Comparison of ENCODE assay signal across 9 cellular contexts in genomic region chr3:186362409-186362757, GRCh38. TPM values are rescaled to one million over a fixed set of nuclear protein-coding genes. Genes with fewer than 3 reads are reported as not detected.
DNase-seq lines count a peak whose midpoint lies in the region; ATAC-seq, FAIRE-seq and TF ChIP-seq lines count a peak whose summit lies in the region.
"Had no signal": no experiment of that assay in that cellular context is flagged by ENCODE, and none has a peak within 500 bp of the region (broad histone marks: within the 10 kb centered on the region; RNA-seq: fewer than 3 reads in every experiment).

No MANE protein-coding gene starts in this region.

- no peak for TF ChIP-seq RAD21 in GM12878 (IDR thresholded peaks at IDR 0.05; ENCODE audit: insufficient read depth, low read depth, low read length)

- H3K4me1 Mint-ChIP-seq in activated T-cell treated with anti-CD3 and anti-CD28 coated beads, Interleukin-2, amount 50 U/mL, for 24 hours (ENCODE audit: low read depth) = peaks cover 9% of the 10 kb centered on the region

- SMC1A ChIA-PET in GM12878 (lab: Charles Lee; ENCODE audit: uncharacterized antibody, unreplicated experiment) = no interaction called here

- no peak for TF ChIP-seq EP300 in GM12878 (IDR thresholded peaks at IDR 0.05; ENCODE audit: borderline replicate concordance in 1 of 2, control insufficient read depth in 1 of 2, low read depth in 2 of 2, low read length in 2 of 2)
- no peak for TF ChIP-seq EP300 in tibial nerve (IDR thresholded peaks at IDR 0.05)

- H2AFZ ChIP-seq in GM12878 (ENCODE audit: control insufficient read depth, low read depth, low read length) = peak overlapping the region; percentile 45; the same call in 1 of the 2 replicates

- no peaks in the 10 kb centered on the region for H3K79me2 ChIP-seq in GM12878 (ENCODE audit: control insufficient read depth, insufficient read depth, low read length)

- TF ChIP-seq CTCF in GM12878 (IDR thresholded peaks at IDR 0.05 in 2 of 3, conservative IDR thresholded peaks at IDR 0.05 in 1 of 3; ENCODE audit: control insufficient read depth in 2 of 3, extremely low read depth in 1 of 3, insufficient read depth in 1 of 3, low read depth in 3 of 3, low read length in 3 of 3) = no peak
- no peak for TF ChIP-seq CTCF in lower lobe of right lung (IDR thresholded peaks at IDR 0.05)
- no peak for TF ChIP-seq CTCF in tibial nerve (IDR thresholded peaks at IDR 0.05)

- no peak for DNase-seq in activated T-cell treated with anti-CD3 and anti-CD28 coated beads, Interleukin-2, amount 50 U/mL, for 24 hours
- no peak for DNase-seq in activated T-cell treated with anti-CD3 and anti-CD28 coated beads for 4 hours
- DNase-seq in GM12878 (ENCODE audit: low read depth, low spot score) = no peak
- no peak for DNase-seq in lower lobe of right lung
- DNase-seq in tibial nerve (ENCODE audit: low spot score in 2 of 2) = no peak
- DNase-seq in NCI-H1105 (lab: John Stamatoyannopoulos, UW) = no peak
- DNase-seq in NCI-H146 (lab: John Stamatoyannopoulos, UW) = no peak

- H3K4me1 ChIP-seq in GM12878 (ENCODE audit: control insufficient read depth, insufficient read depth, low read length) = peaks cover 10% of the 10 kb centered on the region
- peaks cover 19% of the 10 kb centered on the region for H3K4me1 ChIP-seq in lower lobe of right lung
- H3K4me1 ChIP-seq in tibial nerve = peaks cover 0 to 27% (median 12%) of the 10 kb centered on the region in 4 donors

- peak overlapping the region; percentile 59 for H3K4me3 Mint-ChIP-seq in activated T-cell treated with anti-CD3 and anti-CD28 coated beads, Interleukin-2, amount 50 U/mL, for 24 hours

- peaks cover 77% of the 10 kb centered on the region for H3K27me3 Mint-ChIP-seq in activated T-cell treated with anti-CD3 and anti-CD28 coated beads, Interleukin-2, amount 50 U/mL, for 24 hours

- no peak overlapping the region for H3K27ac Mint-ChIP-seq in activated T-cell treated with anti-CD3 and anti-CD28 coated beads, Interleukin-2, amount 50 U/mL, for 24 hours

- peak; percentile 38 for ATAC-seq in GM12878
- ATAC-seq in lower lobe of right lung = peak in 1 of 2 donors; percentile 24
- no peak for ATAC-seq in HG03457 (IDR thresholded peaks at IDR 0.05; ENCODE audit: unreplicated experiment)

- in situ Hi-C loops in GM12878 (cut with MboI) = no loop called here

- no peak overlapping the region for H3K9ac ChIP-seq in GM12878 (ENCODE audit: control insufficient read depth, insufficient read depth, low read length)

- BruUV-seq in GM12878 (replicated peaks; lab: Mats Ljungman, UMichigan) = no TSS peak

- H3K36me3 ChIP-seq in GM12878 (ENCODE audit: control insufficient read depth in 2 of 2, insufficient read depth in 2 of 2, low read length in 1 of 2) (no peaks in the 10 kb centered on the region), lower lobe of right lung (no peaks in the 10 kb centered on the region), tibial nerve (no peaks in the 10 kb centered on the region)

- intact Hi-C loops in GM12878 (cut with micrococcal nuclease; ENCODE audit: unreplicated experiment) = no loop called here
- intact Hi-C loops in lower lobe of right lung (cut with DNase I) = no loop called here

- POLR2A ChIA-PET in GM12878 (lab: Charles Lee) = no interaction called here

- FAIRE-seq in GM12878 (lab: Jason Lieb, UNC) = no peak

- RAD21 ChIA-PET in GM12878 (lab: Charles Lee; ENCODE audit: unreplicated experiment) = interaction anchor here (0.8 to 1.2 kb wide), 2 partner anchors 173 to 178 kb away, joined by 3 read pairs; no protein-coding TSS in a partner anchor

- H4K20me1 ChIP-seq in GM12878 (ENCODE audit: control insufficient read depth, insufficient read depth) = no peaks in the 10 kb centered on the region

- H3K4me3 ChIP-seq in GM12878 = peak overlapping the region; percentile 28; the same call in 1 of the 2 replicates
- peak overlapping the region; percentile 59 for H3K4me3 ChIP-seq in lower lobe of right lung
- H3K4me3 ChIP-seq in tibial nerve = peak overlapping the region; percentile 30 to 59 (median 40)

- H3K27ac ChIP-seq in GM12878 (ENCODE audit: control insufficient read depth, insufficient read depth) (no peak overlapping the region), lower lobe of right lung (no peak overlapping the region), tibial nerve (no peak overlapping the region)
- H3K27ac ChIP-seq: C4-2B had no signal

- H3K36me3 Mint-ChIP-seq in activated T-cell treated with anti-CD3 and anti-CD28 coated beads, Interleukin-2, amount 50 U/mL, for 24 hours (ENCODE audit: low read depth) = no peaks in the 10 kb centered on the region

- CTCF ChIA-PET in GM12878 (lab: Yijun Ruan, JAX) = interaction anchor here (1.2 kb wide), 1 partner anchor 106 kb away, joined by 4 read pairs; no protein-coding TSS in a partner anchor

- no peak for TF ChIP-seq POLR2A in GM12878 (IDR thresholded peaks at IDR 0.05; ENCODE audit: low read depth, low read length)
- TF ChIP-seq POLR2A in tibial nerve (IDR thresholded peaks at IDR 0.05) = no peak

- H3K4me2 ChIP-seq in GM12878 (ENCODE audit: control insufficient read depth, insufficient read depth) = peak overlapping the region; percentile 88

- H3K27me3 ChIP-seq in GM12878 (replicated peaks in 1 of 2; ENCODE audit: control insufficient read depth in 2 of 2, insufficient read depth in 2 of 2, low read length in 1 of 2) = peaks cover 9 to 23% of the 10 kb centered on the region in 2 experiments
- peaks cover 41% of the 10 kb centered on the region for H3K27me3 ChIP-seq in lower lobe of right lung (ENCODE audit: low read depth)
- peaks cover 0 to 45% of the 10 kb centered on the region in 2 donors for H3K27me3 ChIP-seq in tibial nerve

- 26% methylated on average over 12 of the region's 12 CpGs for WGBS in GM12878 (ENCODE audit: insufficient coverage, insufficient replicate concordance, low lambda C conversion rate, missing lambda C conversion rate)
- WGBS in tibial nerve, 2 donors = 8 to 14% methylated on average over 10 to 12 of the region's 12 CpGs

- H3K9me3 ChIP-seq in GM12878 (replicated peaks; ENCODE audit: control insufficient read depth, insufficient read depth, low read length) = no peaks in the 10 kb centered on the region; the same call in 2 of the 3 replicates
- H3K9me3 ChIP-seq in lower lobe of right lung = no peaks in the 10 kb centered on the region
- H3K9me3 ChIP-seq in tibial nerve = no peaks in the 10 kb centered on the region

- no peaks in the 10 kb centered on the region for H3K9me3 Mint-ChIP-seq in activated T-cell treated with anti-CD3 and anti-CD28 coated beads, Interleukin-2, amount 50 U/mL, for 24 hours

TF ChIP-seq in GM12878, 131 proteins besides CTCF, POLR2A, EP300 and RAD21:
- TF ChIP-seq ZNF622 (IDR thresholded peaks at IDR 0.05) (no peak), ZBED1 (IDR thresholded peaks at IDR 0.05; ENCODE audit: borderline replicate concordance) (no peak)
- TF ChIP-seq, protein P1, sequence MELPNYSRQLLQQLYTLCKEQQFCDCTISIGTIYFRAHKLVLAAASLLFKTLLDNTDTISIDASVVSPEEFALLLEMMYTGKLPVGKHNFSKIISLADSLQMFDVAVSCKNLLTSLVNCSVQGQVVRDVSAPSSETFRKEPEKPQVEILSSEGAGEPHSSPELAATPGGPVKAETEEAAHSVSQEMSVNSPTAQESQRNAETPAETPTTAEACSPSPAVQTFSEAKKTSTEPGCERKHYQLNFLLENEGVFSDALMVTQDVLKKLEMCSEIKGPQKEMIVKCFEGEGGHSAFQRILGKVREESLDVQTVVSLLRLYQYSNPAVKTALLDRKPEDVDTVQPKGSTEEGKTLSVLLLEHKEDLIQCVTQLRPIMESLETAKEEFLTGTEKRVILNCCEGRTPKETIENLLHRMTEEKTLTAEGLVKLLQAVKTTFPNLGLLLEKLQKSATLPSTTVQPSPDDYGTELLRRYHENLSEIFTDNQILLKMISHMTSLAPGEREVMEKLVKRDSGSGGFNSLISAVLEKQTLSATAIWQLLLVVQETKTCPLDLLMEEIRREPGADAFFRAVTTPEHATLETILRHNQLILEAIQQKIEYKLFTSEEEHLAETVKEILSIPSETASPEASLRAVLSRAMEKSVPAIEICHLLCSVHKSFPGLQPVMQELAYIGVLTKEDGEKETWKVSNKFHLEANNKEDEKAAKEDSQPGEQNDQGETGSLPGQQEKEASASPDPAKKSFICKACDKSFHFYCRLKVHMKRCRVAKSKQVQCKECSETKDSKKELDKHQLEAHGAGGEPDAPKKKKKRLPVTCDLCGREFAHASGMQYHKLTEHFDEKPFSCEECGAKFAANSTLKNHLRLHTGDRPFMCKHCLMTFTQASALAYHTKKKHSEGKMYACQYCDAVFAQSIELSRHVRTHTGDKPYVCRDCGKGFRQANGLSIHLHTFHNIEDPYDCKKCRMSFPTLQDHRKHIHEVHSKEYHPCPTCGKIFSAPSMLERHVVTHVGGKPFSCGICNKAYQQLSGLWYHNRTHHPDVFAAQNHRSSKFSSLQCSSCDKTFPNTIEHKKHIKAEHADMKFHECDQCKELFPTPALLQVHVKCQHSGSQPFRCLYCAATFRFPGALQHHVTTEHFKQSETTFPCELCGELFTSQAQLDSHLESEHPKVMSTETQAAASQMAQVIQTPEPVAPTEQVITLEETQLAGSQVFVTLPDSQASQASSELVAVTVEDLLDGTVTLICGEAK (IDR thresholded peaks at IDR 0.05; ENCODE audit: borderline replicate concordance) = no peak

RNA-seq across cellular contexts. Expression of gene DGKG, which starts 0.3 kb away (rescaled TPM):
- total RNA-seq in GM12878 (2013; cell fraction: nucleolus; rRNA removed) = 0.27 and 0.42 TPM in 2 replicates
- total RNA-seq in GM12878 (2014; rRNA removed) = 5.8 and 6.2 TPM in 2 replicates
- total RNA-seq in GM12878 (2014; rRNA removed; fragmentation: Illumina TruSeq; extraction: Trizol) = 5.3 and 5.9 TPM in 2 replicates
- total RNA-seq in GM12878 (2021) = 4.7 and 6.6 TPM in 2 replicates
- 0.60 TPM for polyA plus RNA-seq in GM12878 (2011; ENCODE audit: low read depth)
- polyA plus RNA-seq in GM12878 (2011; rRNA removed) = 0.29 and 0.39 TPM in 2 replicates
- 0.18 and 0.22 TPM in 2 replicates for polyA plus RNA-seq in GM12878 (2011; cell fraction: cytosol; rRNA removed)
- polyA plus RNA-seq in GM12878 (2011; cell fraction: nucleus; rRNA removed) = 0.28 and 0.58 TPM in 2 replicates
- 1.5 TPM in 2 replicates for polyA plus RNA-seq in GM12878 (2012)
- polyA plus RNA-seq in GM12878 (2014; fragmentation: Illumina TruSeq; extraction: Trizol) = 3.3 and 5.2 TPM in 2 replicates
- 1 to 10 TPM; 2.4 to 3.2 TPM for polyA plus RNA-seq in GM12878 (2014; fragmentation: Nextera tagmentation; extraction: Ambion mirVana)
- polyA plus RNA-seq in GM12878 (2014; rRNA removed) = 3.5 and 6.1 TPM in 2 replicates
- 1 to 10 TPM; 4.5 to 4.8 TPM for polyA plus RNA-seq in GM12878 (2016; fragmentation: Nextera tagmentation; extraction: Ambion mirVana)
- polyA minus RNA-seq in GM12878 (2011; rRNA and poly(A)+ RNA removed) = 0.15 and 3.7 TPM in 2 replicates
- 0.94 TPM in 1 of 2 replicates, not detected in the other for polyA minus RNA-seq in GM12878 (2011; cell fraction: cytosol; rRNA and poly(A)+ RNA removed)
- polyA minus RNA-seq in GM12878 (2011; cell fraction: nucleus; rRNA and poly(A)+ RNA removed) = 0.38 and 0.60 TPM in 2 replicates
- 5.7 TPM for total RNA-seq in lower lobe of right lung
- 1 to 10 TPM; 1.3 to 5.7 (median 2.3) TPM for total RNA-seq in tibial nerve
